Comparison of ENCODE assay signal across 18 cellular contexts in the genomic region with DNA sequence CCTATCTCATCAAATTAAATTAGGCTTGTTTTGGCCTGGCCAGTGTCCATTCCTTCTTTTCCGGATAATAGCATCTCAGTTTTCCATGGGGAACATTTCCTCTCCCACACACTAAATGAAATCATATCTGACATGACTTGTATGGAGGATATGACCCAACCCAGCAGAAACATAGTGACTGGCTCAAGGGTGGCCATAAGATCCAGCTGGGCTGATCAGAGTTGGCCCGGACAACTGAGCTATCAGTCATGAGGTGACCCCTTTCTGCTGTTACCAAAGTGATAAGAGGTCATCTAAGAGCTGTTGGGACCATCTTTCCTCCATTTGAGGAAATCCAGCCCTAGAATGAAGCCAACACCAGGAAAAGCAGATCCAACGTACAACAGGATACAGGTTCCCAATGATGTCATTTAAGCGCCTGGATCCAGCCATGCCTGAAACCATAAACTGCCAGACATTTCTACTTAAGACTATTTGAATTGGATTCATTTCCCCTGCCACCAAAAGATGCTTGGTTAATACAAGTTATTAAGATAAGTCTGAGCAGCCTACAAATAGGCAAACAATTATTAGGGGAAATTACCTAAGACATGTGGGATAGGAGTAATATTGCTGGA. TPM values are rescaled to one million over a fixed set of nuclear protein-coding genes. Genes with fewer than 3 reads are reported as not detected.
DNase-seq lines count a peak whose midpoint lies in the region; ATAC-seq and TF ChIP-seq lines count a peak whose summit lies in the region.
"Had no signal": no experiment of that assay in that cellular context is flagged by ENCODE, and none has a peak within 500 bp of the region (broad histone marks: within the 10 kb centered on the region; RNA-seq: fewer than 3 reads in every experiment).

No MANE protein-coding gene starts in this region.

- H3K4me1 ChIP-seq in BLaER1 treated with 17β-estradiol and CSF1 and Interleukin-3, amounts not matched to agents 10 nM and 100 nM: peaks cover 47 to 62% (median 53%) of the 10 kb centered on the region in 10 experiments
- H3K4me1 ChIP-seq in SJSA1 (replicated peaks): peaks cover 44% of the 10 kb centered on the region
- peaks cover 0 to 9% (median 4%) of the 10 kb centered on the region in 3 donors for H3K4me1 ChIP-seq in gastroesophageal sphincter
- peaks cover 0 to 5% (median 2%) of the 10 kb centered on the region in 4 donors for H3K4me1 ChIP-seq in sigmoid colon

- H4K20me1 ChIP-seq in BLaER1 treated with 17β-estradiol and CSF1 and Interleukin-3, amounts not matched to agents 10 nM and 100 nM: peaks cover 0 to 4% (median 0%) of the 10 kb centered on the region in 11 experiments; a peak in 2 of 22 replicates

- intact Hi-C loops in sigmoid colon (cut with DNase I): no loop called here

- no peak overlapping the region; a peak in 2 of 20 replicates for H3K4me3 ChIP-seq in BLaER1 treated with 17β-estradiol and CSF1 and Interleukin-3, amounts not matched to agents 10 nM and 100 nM
- H3K4me3 ChIP-seq in SJSA1 (no peak overlapping the region), gastroesophageal sphincter (no peak overlapping the region), sigmoid colon (no peak overlapping the region)
- H3K4me3 ChIP-seq: GM23338 had no signal

- H3K9ac ChIP-seq in BLaER1 treated with 17β-estradiol and CSF1 and Interleukin-3, amounts not matched to agents 10 nM and 100 nM: peak overlapping the region in 2 of 11 experiments; percentile 16 to 27; a peak in 3 of 22 replicates

- H3K27me3 ChIP-seq in BLaER1 treated with 17β-estradiol and CSF1 and Interleukin-3, amounts not matched to agents 10 nM and 100 nM: peaks cover 0 to 25% (median 5%) of the 10 kb centered on the region in 11 experiments; a peak in 9 of 22 replicates
- H3K27me3 ChIP-seq in SJSA1 (replicated peaks) (no peaks in the 10 kb centered on the region), gastroesophageal sphincter (no peaks in the 10 kb centered on the region), sigmoid colon (no peaks in the 10 kb centered on the region)

- H3K4me2 ChIP-seq in BLaER1 treated with 17β-estradiol and CSF1 and Interleukin-3, amounts not matched to agents 10 nM and 100 nM: peak overlapping the region; percentile 77 to 90 (median 85)
- H3K4me2 ChIP-seq: GM23338 had no signal

- TF ChIP-seq EP300 in gastroesophageal sphincter (IDR thresholded peaks at IDR 0.05): no peak
- TF ChIP-seq EP300 in sigmoid colon (IDR thresholded peaks at IDR 0.05): no peak

- ATAC-seq in gastroesophageal sphincter: no peak
- ATAC-seq: GM23338 had no signal

- peaks cover 4% of the 10 kb centered on the region for H3K36me3 Mint-ChIP-seq in mesothelial cell of epicardium

- H3K9me3 Mint-ChIP-seq in mesothelial cell of epicardium: peaks cover 7% of the 10 kb centered on the region

- H3K27ac Mint-ChIP-seq in mesothelial cell of epicardium: no peak overlapping the region
- H3K27ac Mint-ChIP-seq: activated T-helper 2 cell treated with anti-CD3 and anti-CD28 coated beads, Interferon-gamma antibody, Interleukin-2, Interleukin-4, amounts not matched to agents 10 μg/mL and 5 μg/mL and 100 μg/mL, durations not matched to agents 14 hours and 24 hours and 36 hours; CD4-positive, CD25-positive, alpha-beta regulatory T cell; GM23338; T-helper 17 cell had no signal

- TF ChIP-seq CTCF in gastroesophageal sphincter (IDR thresholded peaks at IDR 0.05) (no peak), sigmoid colon (IDR thresholded peaks at IDR 0.05) (no peak), GM20000 (IDR thresholded peaks at IDR 0.05; ENCODE audit: extremely low read depth, missing control alignments) (no peak), mesothelial cell of epicardium (IDR thresholded peaks at IDR 0.05; ENCODE audit: unreplicated experiment) (no peak)

- no peak overlapping the region for H3K4me3 Mint-ChIP-seq in mesothelial cell of epicardium
- H3K4me3 Mint-ChIP-seq: CD4-positive, CD25-positive, alpha-beta regulatory T cell; GM23338; T-helper 17 cell had no signal

- TF ChIP-seq POLR2A in gastroesophageal sphincter (IDR thresholded peaks at IDR 0.05) (no peak), sigmoid colon (IDR thresholded peaks at IDR 0.05) (no peak)

- no peaks in the 10 kb centered on the region for H3K36me3 ChIP-seq in BLaER1 treated with 17β-estradiol and CSF1 and Interleukin-3, amounts not matched to agents 10 nM and 100 nM
- H3K36me3 ChIP-seq in SJSA1 (no peaks in the 10 kb centered on the region), gastroesophageal sphincter (no peaks in the 10 kb centered on the region), sigmoid colon (no peaks in the 10 kb centered on the region)

- peaks cover 0 to 20% (median 12%) of the 10 kb centered on the region in 11 experiments; a peak in 16 of 22 replicates for H3K9me3 ChIP-seq in BLaER1 treated with 17β-estradiol and CSF1 and Interleukin-3, amounts not matched to agents 10 nM and 100 nM (replicated peaks in 1 of 11)
- H3K9me3 ChIP-seq in SJSA1 (replicated peaks) (no peaks in the 10 kb centered on the region), gastroesophageal sphincter (no peaks in the 10 kb centered on the region), sigmoid colon (no peaks in the 10 kb centered on the region)

- H3K27me3 Mint-ChIP-seq in mesothelial cell of epicardium (ENCODE audit: low read depth): no peaks in the 10 kb centered on the region
- H3K27me3 Mint-ChIP-seq: T-helper 17 cell had no signal

- DNase-seq in SJSA1 (ENCODE audit: low read depth in 1 of 2, low spot score in 2 of 2): no peak
- DNase-seq in sigmoid colon: no peak
- DNase-seq in GM20000 (ENCODE audit: low spot score): no peak
- no peak for DNase-seq in NCI-H1105 treated with DMSO at 0.1 percent for 48 hours (lab: John Stamatoyannopoulos, UW)
- no peak for DNase-seq in mesothelial cell of epicardium (ENCODE audit: low spot score in 2 of 2, unreplicated experiment in 2 of 2)
- no peak for DNase-seq in activated naive CD4-positive, alpha-beta T cell (lab: John Stamatoyannopoulos, UW)
- DNase-seq: activated CD4-positive, alpha-beta T cell treated with anti-CD3 and anti-CD28 coated beads, Interleukin-2, amount 50 U/mL, for 1 hour; caudate nucleus; CD4-positive, CD25-positive, alpha-beta regulatory T cell; effector CD4-positive, alpha-beta T cell; NCI-H2029 treated with DMSO at 0.1 percent for 48 hours; NCI-H345; NCI-H82; T-helper 17 cell had no signal

- peak overlapping the region in 5 of 11 experiments; percentile 33 to 52 (median 37); a peak in 5 of 22 replicates for H3K27ac ChIP-seq in BLaER1 treated with 17β-estradiol and CSF1 and Interleukin-3, amounts not matched to agents 10 nM and 100 nM
- H3K27ac ChIP-seq in SJSA1: peak overlapping the region; percentile 83
- H3K27ac ChIP-seq in gastroesophageal sphincter: peak overlapping the region in 3 of 4 donors; percentile 48 to 57 (median 52)
- H3K27ac ChIP-seq in sigmoid colon: peak overlapping the region; percentile 22 to 50 (median 34)

- peaks cover 7% of the 10 kb centered on the region for H3K4me1 Mint-ChIP-seq in mesothelial cell of epicardium

- 71 to 75% methylated on average over 3 of the region's 4 CpGs for WGBS in gastroesophageal sphincter (ENCODE audit: low coverage in 1 of 2), 2 donors
- WGBS in sigmoid colon, 2 donors: 89 to 95% methylated on average over 4 of the region's 4 CpGs

RNA-seq across cellular contexts. Expression of a gene that starts 20.7 kb away (rescaled TPM):
- total RNA-seq in SJSA1 (2014; rRNA removed; shearing (Covaris generic)): 40.0 and 44.3 TPM in 2 replicates
- total RNA-seq in gastroesophageal sphincter: 100 to 1,000 TPM in 2 of 4 donors, 10 to 100 TPM in 2; 67.2 to 148 (median 105) TPM
- 100 to 1,000 TPM in 1 of 4 donors, 10 to 100 TPM in 3; 42.5 to 134 (median 73.5) TPM for total RNA-seq in sigmoid colon
- polyA plus RNA-seq in sigmoid colon: 10 to 100 TPM; 18.6 to 81.8 (median 24.7) TPM
- total RNA-seq in mesothelial cell of epicardium: 316 to 336 TPM (median 331 TPM) in 3 replicates
